9 cellular contexts compared by ENCODE assay signal in genomic region chr4:143355540-143356217, GRCh38. TPM values are rescaled to one million over a fixed set of nuclear protein-coding genes. Genes with fewer than 3 reads are reported as not detected.
DNase-seq lines count a peak whose midpoint lies in the region; ATAC-seq, FAIRE-seq and TF ChIP-seq lines count a peak whose summit lies in the region.
"Had no signal": no experiment of that assay in that cellular context is flagged by ENCODE, and none has a peak within 500 bp of the region (broad histone marks: within the 10 kb centered on the region; RNA-seq: fewer than 3 reads in every experiment).

No MANE protein-coding gene starts in this region.

- intact Hi-C loops in K562 (cut with micrococcal nuclease), result no loop called here

- no peaks in the 10 kb centered on the region for H3K9me1 ChIP-seq in K562 (ENCODE audit: control insufficient read depth, insufficient read depth, low read length)

- no peak overlapping the region for H3K4me2 ChIP-seq in K562 (ENCODE audit: insufficient read depth, low read length)
- H3K4me2 ChIP-seq in neural progenitor cell, result no peak overlapping the region

- H3K4me3 ChIP-seq in HUES6 (ENCODE audit: low read depth, low read length) (peak overlapping the region; percentile 21; the same call in 1 of the 2 replicates), K562 (no peak overlapping the region), thoracic aorta (peak overlapping the region; percentile 41), neural progenitor cell (no peak overlapping the region)

- no peak for TF ChIP-seq POLR2A in K562 (conservative IDR thresholded peaks at IDR 0.05)

- H3K27me3 ChIP-seq in HUES6 (ENCODE audit: control insufficient read depth, insufficient read depth, low read length), result no peaks in the 10 kb centered on the region
- no peaks in the 10 kb centered on the region for H3K27me3 ChIP-seq in K562 (ENCODE audit: control insufficient read depth in 2 of 2, insufficient read depth in 2 of 2, low read length in 2 of 2)
- no peaks in the 10 kb centered on the region for H3K27me3 ChIP-seq in thoracic aorta (replicated peaks; ENCODE audit: insufficient read depth)
- no peaks in the 10 kb centered on the region for H3K27me3 ChIP-seq in neural progenitor cell

- H3K27ac ChIP-seq in HUES6 (ENCODE audit: low read depth, low read length) (peak overlapping the region; percentile 81), K562 (ENCODE audit: extremely low read depth, low read depth, low read length) (no peak overlapping the region), thoracic aorta (peak overlapping the region; percentile 48 to 81), neural progenitor cell (no peak overlapping the region)

- BruUV-seq in K562 (replicated peaks; lab: Mats Ljungman, UMichigan), result no TSS peak

- TF ChIP-seq CTCF in K562 (IDR thresholded peaks at IDR 0.05 in 2 of 3, conservative IDR thresholded peaks at IDR 0.05 in 1 of 3; ENCODE audit: insufficient read depth in 2 of 3, low read depth in 1 of 3, low read length in 3 of 3) (no peak), thoracic aorta (IDR thresholded peaks at IDR 0.05) (no peak), neural progenitor cell (IDR thresholded peaks at IDR 0.05) (no peak)

- TF ChIP-seq EP300 in K562 (IDR thresholded peaks at IDR 0.05; ENCODE audit: low read length), result no peak

- FAIRE-seq in K562 (lab: Jason Lieb, UNC), result no peak

- H3K79me2 ChIP-seq in K562 (ENCODE audit: control insufficient read depth, insufficient read depth, low read length), result peaks cover 90% of the 10 kb centered on the region
- peaks cover 53% of the 10 kb centered on the region for H3K79me2 ChIP-seq in neural progenitor cell (ENCODE audit: low read depth)

- no peaks in the 10 kb centered on the region; the same call in 1 of the 2 replicates for H4K20me1 ChIP-seq in K562 (replicated peaks; ENCODE audit: control insufficient read depth, insufficient read depth, low read length)
- no peaks in the 10 kb centered on the region for H4K20me1 ChIP-seq in neural progenitor cell (ENCODE audit: low read depth)

- H3K4me1 ChIP-seq in HUES6 (ENCODE audit: control insufficient read depth, insufficient read depth, low read length) (peaks cover 71% of the 10 kb centered on the region), K562 (replicated peaks in 1 of 2; ENCODE audit: control insufficient read depth in 2 of 2, insufficient read depth in 2 of 2, low read length in 2 of 2) (peaks cover 5 to 30% of the 10 kb centered on the region in 2 experiments), thoracic aorta (ENCODE audit: control insufficient read depth in 1 of 2, low read depth in 2 of 2) (peaks cover 87 to 91% of the 10 kb centered on the region in 2 donors), neural progenitor cell (peaks cover 16% of the 10 kb centered on the region)

- CTCF ChIA-PET in K562 (lab: Yijun Ruan, JAX; ENCODE audit: low intra/inter-chr PET ratio), result no interaction called here

- H3K4me3 Mint-ChIP-seq in neural progenitor cell, result no peak overlapping the region
- H3K4me3 Mint-ChIP-seq in activated T-cell treated with anti-CD3 and anti-CD28 coated beads, Interleukin-2, amount 50 U/mL, for 72 hours, result no peak overlapping the region
- H3K4me3 Mint-ChIP-seq in activated T-cell treated with anti-CD3 and anti-CD28 coated beads, Interleukin-2, amount 50 U/mL, for 4 hours, result no peak overlapping the region
- H3K4me3 Mint-ChIP-seq: activated naive CD8-positive, alpha-beta T cell had no signal

- H3K9me3 ChIP-seq in HUES6 (ENCODE audit: control insufficient read depth, insufficient read depth, low read depth, low read length), result no peaks in the 10 kb centered on the region
- H3K9me3 ChIP-seq in K562 (replicated peaks; ENCODE audit: control insufficient read depth, insufficient read depth, low read depth, low read length), result no peaks in the 10 kb centered on the region
- no peaks in the 10 kb centered on the region for H3K9me3 ChIP-seq in thoracic aorta
- no peaks in the 10 kb centered on the region for H3K9me3 ChIP-seq in neural progenitor cell (ENCODE audit: low read depth)

- H2AFZ ChIP-seq in K562 (ENCODE audit: low read depth, low read length), result no peak overlapping the region
- H2AFZ ChIP-seq in neural progenitor cell (replicated peaks), result no peak overlapping the region

- H3K36me3 Mint-ChIP-seq in neural progenitor cell, result no peaks in the 10 kb centered on the region
- H3K36me3 Mint-ChIP-seq in activated T-cell treated with anti-CD3 and anti-CD28 coated beads, Interleukin-2, amount 50 U/mL, for 72 hours (ENCODE audit: insufficient read depth in 2 of 2), result no peaks in the 10 kb centered on the region
- no peaks in the 10 kb centered on the region for H3K36me3 Mint-ChIP-seq in activated T-cell treated with anti-CD3 and anti-CD28 coated beads, Interleukin-2, amount 50 U/mL, for 4 hours (ENCODE audit: insufficient read depth)
- H3K36me3 Mint-ChIP-seq: activated naive CD8-positive, alpha-beta T cell had no signal

- POLR2A ChIA-PET in K562 (lab: Yijun Ruan, JAX), result interaction anchor here (0.7 kb wide), 1 partner anchor 112 kb away, joined by 3 read pairs; no protein-coding TSS in a partner anchor

- WGBS in K562 (ENCODE audit: insufficient coverage, low coverage, missing lambda C conversion rate), result 76% methylated on average over 6 of the region's 6 CpGs

- H3K36me3 ChIP-seq in HUES6 (ENCODE audit: control insufficient read depth, insufficient read depth, low read length), result no peaks in the 10 kb centered on the region
- H3K36me3 ChIP-seq in K562 (ENCODE audit: control insufficient read depth, insufficient read depth, low read length), result no peaks in the 10 kb centered on the region
- H3K36me3 ChIP-seq in thoracic aorta, result no peaks in the 10 kb centered on the region
- no peaks in the 10 kb centered on the region for H3K36me3 ChIP-seq in neural progenitor cell

- H3K27ac Mint-ChIP-seq in neural progenitor cell, result no peak overlapping the region
- no peak overlapping the region for H3K27ac Mint-ChIP-seq in activated T-cell treated with anti-CD3 and anti-CD28 coated beads, Interleukin-2, amount 50 U/mL, for 72 hours
- H3K27ac Mint-ChIP-seq: activated naive CD8-positive, alpha-beta T cell had no signal

- H3K4me1 Mint-ChIP-seq in neural progenitor cell, result peaks cover 27% of the 10 kb centered on the region
- H3K4me1 Mint-ChIP-seq in activated T-cell treated with anti-CD3 and anti-CD28 coated beads, Interleukin-2, amount 50 U/mL, for 72 hours (ENCODE audit: low read depth), result peaks cover 33% of the 10 kb centered on the region
- H3K4me1 Mint-ChIP-seq in activated T-cell treated with anti-CD3 and anti-CD28 coated beads, Interleukin-2, amount 50 U/mL, for 4 hours (ENCODE audit: low read depth), result peaks cover 19% of the 10 kb centered on the region

- no peak overlapping the region for H3K9ac ChIP-seq in HUES6 (ENCODE audit: low read length)
- H3K9ac ChIP-seq in K562 (ENCODE audit: insufficient read depth in 1 of 2, low read depth in 2 of 2, low read length in 2 of 2), result no peak overlapping the region
- no peak overlapping the region for H3K9ac ChIP-seq in neural progenitor cell

- H3K27me3 Mint-ChIP-seq in neural progenitor cell (ENCODE audit: insufficient read depth, low read depth), result no peaks in the 10 kb centered on the region
- H3K27me3 Mint-ChIP-seq in activated T-cell treated with anti-CD3 and anti-CD28 coated beads, Interleukin-2, amount 50 U/mL, for 72 hours (ENCODE audit: low read depth), result peaks cover 8% of the 10 kb centered on the region
- H3K27me3 Mint-ChIP-seq in activated T-cell treated with anti-CD3 and anti-CD28 coated beads, Interleukin-2, amount 50 U/mL, for 4 hours (ENCODE audit: low read depth), result peaks cover 3% of the 10 kb centered on the region

- in situ Hi-C loops in K562 (cut with MboI), result no loop called here

- no peak for DNase-seq in K562 (ENCODE audit: extremely low read depth in 1 of 4, low spot score in 3 of 4)
- DNase-seq in islet precursor cell, result peak; percentile 66
- no peak for DNase-seq in thoracic aorta (ENCODE audit: low spot score)
- no peak for DNase-seq in neural progenitor cell (ENCODE audit: low spot score)
- DNase-seq in activated T-cell treated with anti-CD3 and anti-CD28 coated beads, Interleukin-2, amount 50 U/mL, for 72 hours, result no peak
- DNase-seq in activated T-cell treated with anti-CD3 and anti-CD28 coated beads, Interleukin-2, amount 50 U/mL, for 4 hours, result no peak

- ATAC-seq in K562 (no peak), thoracic aorta (ENCODE audit: insufficient number of reproducible peaks, low FRiP score, low read depth) (peak; percentile 31), GM19455 (IDR thresholded peaks at IDR 0.05; ENCODE audit: unreplicated experiment) (no peak)
- ATAC-seq in activated T-cell treated with anti-CD3 and anti-CD28 coated beads, Interleukin-2, amount 50 U/mL, for 72 hours (replicated peaks in 1 of 2), result no peak
- no peak for ATAC-seq in activated T-cell treated with anti-CD3 and anti-CD28 coated beads, Interleukin-2, amount 50 U/mL, for 4 hours

- TF ChIP-seq RAD21 in K562 (CRISPR knock-in tag; conservative IDR thresholded peaks at IDR 0.05 in 1 of 2, IDR thresholded peaks at IDR 0.05 in 1 of 2), result no peak

- H3F3A ChIP-seq in neural progenitor cell (ENCODE audit: low read depth), result no peaks in the 10 kb centered on the region

- peaks cover 4% of the 10 kb centered on the region for H3K9me3 Mint-ChIP-seq in neural progenitor cell
- H3K9me3 Mint-ChIP-seq in activated T-cell treated with anti-CD3 and anti-CD28 coated beads, Interleukin-2, amount 50 U/mL, for 72 hours, result no peaks in the 10 kb centered on the region
- H3K9me3 Mint-ChIP-seq in activated T-cell treated with anti-CD3 and anti-CD28 coated beads, Interleukin-2, amount 50 U/mL, for 4 hours, result no peaks in the 10 kb centered on the region

RNA-seq across cellular contexts. Expression of gene GAB1, which starts 19.0 kb away (rescaled TPM):
- 25.0 and 56.0 TPM in 2 replicates for total RNA-seq in K562 (2011; cell fraction: chromatin; rRNA removed; ENCODE audit: low replicate concordance)
- total RNA-seq in K562 (2011; cell fraction: nucleolus; rRNA removed), result 10.0 and 11.8 TPM in 2 replicates
- total RNA-seq in K562 (2011; cell fraction: nucleoplasm; rRNA removed), result 25.5 and 30.8 TPM in 2 replicates
- total RNA-seq in K562 (2014; rRNA removed), result 5.3 and 8.9 TPM in 2 replicates
- total RNA-seq in K562 (2014; rRNA removed; fragmentation: Illumina TruSeq; extraction: Trizol), result 9.7 and 12.0 TPM in 2 replicates
- total RNA-seq in K562 (2015; rRNA removed; fragmentation: Illumina TruSeq; extraction: Trizol), result 8.0 and 8.7 TPM in 2 replicates
- 10.3 and 10.9 TPM in 2 replicates for total RNA-seq in K562 (2021)
- polyA plus RNA-seq in K562 (2011; rRNA removed), result 7.5 and 8.8 TPM in 2 replicates
- 3.1 and 3.5 TPM in 2 replicates for polyA plus RNA-seq in K562 (2011; cell fraction: cytosol; rRNA removed)
- 14.7 and 16.9 TPM in 2 replicates for polyA plus RNA-seq in K562 (2011; cell fraction: nucleus; rRNA removed)
- 2.7 and 5.0 TPM in 2 replicates for polyA plus RNA-seq in K562 (2012)
- 12.4 and 14.6 TPM in 2 replicates for polyA plus RNA-seq in K562 (2014; fragmentation: Illumina TruSeq; extraction: Trizol)
- 1 to 10 TPM; 1.3 to 2.2 TPM for polyA plus RNA-seq in K562 (2014; fragmentation: Nextera tagmentation; extraction: Ambion mirVana)
- polyA plus RNA-seq in K562 (2014; rRNA removed), result 2.9 and 7.1 TPM in 2 replicates
- 17.5 and 25.5 TPM in 2 replicates for polyA minus RNA-seq in K562 (2011; rRNA and poly(A)+ RNA removed)
- polyA minus RNA-seq in K562 (2011; cell fraction: cytosol; rRNA and poly(A)+ RNA removed), result 7.1 and 7.4 TPM in 2 replicates
- 14.5 and 16.8 TPM in 2 replicates for polyA minus RNA-seq in K562 (2011; cell fraction: nucleus; rRNA and poly(A)+ RNA removed)
- total RNA-seq in thoracic aorta, result 10 to 100 TPM; 48.3 to 77.3 TPM
- total RNA-seq in neural progenitor cell (ENCODE audit: low replicate concordance), result 22.6 and 31.3 TPM in 2 replicates
- total RNA-seq in activated T-cell treated with anti-CD3 and anti-CD28 coated beads, Interleukin-2, amount 50 U/mL, for 72 hours, result 1 to 10 TPM; 1.5 to 1.6 TPM
- total RNA-seq in activated T-cell treated with anti-CD3 and anti-CD28 coated beads, Interleukin-2, amount 50 U/mL, for 4 hours, result under 1 TPM; 0.30 to 0.95 (median 0.61) TPM

Comparison
In these comparisons a context has a peak if more than half of its experiments do, and no peak if none do; other contexts are left out.
1. H3K27ac ChIP-seq: peak in HUES6 (single experiment) and thoracic aorta (2 of 2); none in K562 (single experiment) and neural progenitor cell (single experiment).
2. H3K4me3 ChIP-seq: peak in HUES6 (single experiment) and thoracic aorta (single experiment); none in K562 (single experiment) and neural progenitor cell (single experiment).